Comparison of ENCODE assay signal across 8 cellular contexts in genomic region chr11:73154178-73154577, GRCh38. TPM values are rescaled to one million over a fixed set of nuclear protein-coding genes. Genes with fewer than 3 reads are reported as not detected.
DNase-seq lines count a peak whose midpoint lies in the region; ATAC-seq, FAIRE-seq and TF ChIP-seq lines count a peak whose summit lies in the region.

No MANE protein-coding gene starts in this region.

- in situ Hi-C loops in HepG2 (cut with HindIII; ENCODE audit: extremely low pct_ligation_motif_present, low pct_unique_long_range_greater_than_20kb): no loop called here

- POLR2A ChIA-PET in HepG2 (lab: Yijun Ruan, JAX): interaction anchor here (4.0 kb wide), 1 partner anchor 11 kb away, joined by 30 read pairs; the partner anchor contains the start of gene FCHSD2

- H3K4me3 ChIP-seq in right lobe of liver (no peak overlapping the region), HepG2 (replicated peaks in 1 of 3; ENCODE audit: insufficient read depth in 1 of 3, low read depth in 2 of 3, low read length in 3 of 3) (no peak overlapping the region), lung (no peak overlapping the region), smooth muscle cell (no peak overlapping the region)

- no peaks in the 10 kb centered on the region for H4K20me1 ChIP-seq in HepG2 (ENCODE audit: insufficient read depth, low read length)
- H4K20me1 ChIP-seq in smooth muscle cell (ENCODE audit: low read depth): no peaks in the 10 kb centered on the region

- H3K9me3 Mint-ChIP-seq in T-helper 1 cell treated with Interleukin-12 subunit alpha and Interleukin-12 subunit beta and Interleukin-4 antibody, amounts not matched to agents 30 μg/mL and 1 μg/mL, for 36 hours: no peaks in the 10 kb centered on the region

- H3F3A ChIP-seq in smooth muscle cell (ENCODE audit: low read depth): peaks cover 13% of the 10 kb centered on the region

- no TSS peak for BruUV-seq in HepG2 (replicated peaks; lab: Mats Ljungman, UMichigan)

- H3K36me3 ChIP-seq in right lobe of liver (no peaks in the 10 kb centered on the region), HepG2 (replicated peaks in 1 of 2; ENCODE audit: control insufficient read depth in 1 of 2, insufficient read depth in 2 of 2, low read length in 2 of 2) (no peaks in the 10 kb centered on the region), lung (ENCODE audit: control insufficient read depth in 2 of 2, insufficient read depth in 2 of 2, low read length in 2 of 2) (no peaks in the 10 kb centered on the region), smooth muscle cell (ENCODE audit: low read depth) (no peaks in the 10 kb centered on the region)

- 50% methylated on average over 2 of the region's 3 CpGs for WGBS in right lobe of liver (ENCODE audit: insufficient coverage, low coverage, low lambda C conversion rate, missing lambda C conversion rate)
- 94% methylated on average over 2 of the region's 3 CpGs for WGBS in HepG2 (ENCODE audit: low lambda C conversion rate)
- 38 to 57% methylated on average over 3 of the region's 3 CpGs for WGBS in lung, 2 donors
- WGBS in smooth muscle cell (ENCODE audit: low lambda C conversion rate): 90% methylated on average over 3 of the region's 3 CpGs

- peaks cover 74% of the 10 kb centered on the region for H3K4me1 Mint-ChIP-seq in T-helper 1 cell treated with Interleukin-12 subunit alpha and Interleukin-12 subunit beta and Interleukin-4 antibody, amounts not matched to agents 30 μg/mL and 1 μg/mL, for 36 hours (ENCODE audit: low read depth)

- ATAC-seq in right lobe of liver: peak; percentile 47 to 69 (median 59)
- ATAC-seq in HepG2: no peak
- peak; percentile 33 for ATAC-seq in HG03060 (IDR thresholded peaks at IDR 0.05; ENCODE audit: low read depth, unreplicated experiment)
- ATAC-seq in lung (ENCODE audit: insufficient read depth, low FRiP score): no peak

- no peak for DNase-seq in right lobe of liver
- no peak for DNase-seq in HepG2 (ENCODE audit: low spot score)
- no peak for DNase-seq in lung (ENCODE audit: low spot score)
- no peak for DNase-seq in DMS153 (lab: John Stamatoyannopoulos, UW)
- DNase-seq in smooth muscle cell (lab: John Stamatoyannopoulos, UW; ENCODE audit: unreplicated experiment): no peak
- no peak for DNase-seq in frontal cortex (ENCODE audit: low spot score in 2 of 2)

- no peaks in the 10 kb centered on the region for H3K27me3 ChIP-seq in right lobe of liver
- no peaks in the 10 kb centered on the region for H3K27me3 ChIP-seq in HepG2 (ENCODE audit: control insufficient read depth in 1 of 2, insufficient read depth in 2 of 2, low read length in 2 of 2)
- H3K27me3 ChIP-seq in lung (ENCODE audit: control insufficient read depth, insufficient read depth): no peaks in the 10 kb centered on the region
- H3K27me3 ChIP-seq in smooth muscle cell (ENCODE audit: low read depth): no peaks in the 10 kb centered on the region

- H2AFZ ChIP-seq in HepG2 (ENCODE audit: low read length) (no peak overlapping the region), smooth muscle cell (ENCODE audit: low read depth) (no peak overlapping the region)

- CTCF ChIA-PET in HepG2 (lab: Yijun Ruan, JAX; ENCODE audit: low intra/inter-chr PET ratio, low total read pairs): no interaction called here

- peak overlapping the region; percentile 87 for H3K27ac Mint-ChIP-seq in T-helper 1 cell treated with Interleukin-12 subunit alpha and Interleukin-12 subunit beta and Interleukin-4 antibody, amounts not matched to agents 30 μg/mL and 1 μg/mL, for 36 hours

- H3K4me3 Mint-ChIP-seq in T-helper 1 cell treated with Interleukin-12 subunit alpha and Interleukin-12 subunit beta and Interleukin-4 antibody, amounts not matched to agents 30 μg/mL and 1 μg/mL, for 36 hours: peak overlapping the region; percentile 30

- H3K79me2 ChIP-seq in HepG2 (ENCODE audit: insufficient read depth, low read length) (no peaks in the 10 kb centered on the region), smooth muscle cell (ENCODE audit: low read depth) (no peaks in the 10 kb centered on the region)

- H3K4me2 ChIP-seq in HepG2 (ENCODE audit: low read depth, low read length): no peak overlapping the region
- H3K4me2 ChIP-seq in smooth muscle cell: no peak overlapping the region

- H3K27ac ChIP-seq in right lobe of liver: peak overlapping the region in 1 of 3 donors; percentile 29
- no peak overlapping the region for H3K27ac ChIP-seq in HepG2 (ENCODE audit: extremely low read length, insufficient read depth, low read length)
- peak overlapping the region; percentile 6 to 61 for H3K27ac ChIP-seq in lung (ENCODE audit: low read depth in 1 of 2, low read length in 1 of 2)
- no peak overlapping the region for H3K27ac ChIP-seq in smooth muscle cell (ENCODE audit: low read depth)

- intact Hi-C loops in right lobe of liver (cut with DNase I) (no loop called here), HepG2 (cut with micrococcal nuclease; ENCODE audit: unreplicated experiment) (no loop called here)

- TF ChIP-seq EP300 in HepG2 (IDR thresholded peaks at IDR 0.05; ENCODE audit: low read depth in 2 of 2, low read length in 2 of 2): no peak
- TF ChIP-seq EP300 in HepG2 (CRISPR knock-in tag; IDR thresholded peaks at IDR 0.05; ENCODE audit: borderline replicate concordance): no peak

- H3K27me3 Mint-ChIP-seq in T-helper 1 cell treated with Interleukin-12 subunit alpha and Interleukin-12 subunit beta and Interleukin-4 antibody, amounts not matched to agents 30 μg/mL and 1 μg/mL, for 36 hours (ENCODE audit: low read depth): no peaks in the 10 kb centered on the region

- TF ChIP-seq POLR2A in right lobe of liver (IDR thresholded peaks at IDR 0.05) (no peak), HepG2 (IDR thresholded peaks at IDR 0.05; ENCODE audit: insufficient read depth in 1 of 2, low read depth in 2 of 2, low read length in 2 of 2) (no peak)

- TF ChIP-seq CTCF in right lobe of liver (IDR thresholded peaks at IDR 0.05) (no peak), HepG2 (CRISPR knock-in tag; IDR thresholded peaks at IDR 0.05) (no peak), lung (IDR thresholded peaks at IDR 0.05; ENCODE audit: control extremely low read depth, extremely low read depth) (no peak), smooth muscle cell (IDR thresholded peaks at IDR 0.05; ENCODE audit: borderline replicate concordance, insufficient read depth, poor library complexity, severe bottlenecking) (no peak)

- no peak for TF ChIP-seq RAD21 in HepG2 (CRISPR knock-in tag; IDR thresholded peaks at IDR 0.05)

- no peaks in the 10 kb centered on the region for H3K9me3 ChIP-seq in right lobe of liver
- no peaks in the 10 kb centered on the region for H3K9me3 ChIP-seq in HepG2 (ENCODE audit: low read length)
- no peaks in the 10 kb centered on the region for H3K9me3 ChIP-seq in lung (ENCODE audit: control insufficient read depth in 2 of 2, insufficient read depth in 1 of 2, low read length in 1 of 2)
- no peaks in the 10 kb centered on the region for H3K9me3 ChIP-seq in smooth muscle cell (replicated peaks; ENCODE audit: low read depth)

- no peak overlapping the region for H3K9ac ChIP-seq in HepG2 (ENCODE audit: insufficient read depth, low read depth, low read length)
- no peak overlapping the region for H3K9ac ChIP-seq in smooth muscle cell (ENCODE audit: low read depth)

- FAIRE-seq in HepG2 (lab: Jason Lieb, UNC) (no peak), frontal cortex (lab: Jason Lieb, UNC) (no peak)

- H3K4me1 ChIP-seq in right lobe of liver (peaks cover 0 to 26% (median 0%) of the 10 kb centered on the region in 4 donors), HepG2 (ENCODE audit: insufficient read depth, low read length) (peaks cover 99% of the 10 kb centered on the region), lung (ENCODE audit: control insufficient read depth in 2 of 2, insufficient read depth in 2 of 2, low read length in 2 of 2) (peaks cover 10 to 15% of the 10 kb centered on the region in 2 donors), smooth muscle cell (ENCODE audit: low read depth) (peaks cover 21% of the 10 kb centered on the region)

- H3K36me3 Mint-ChIP-seq in T-helper 1 cell treated with Interleukin-12 subunit alpha and Interleukin-12 subunit beta and Interleukin-4 antibody, amounts not matched to agents 30 μg/mL and 1 μg/mL, for 36 hours (ENCODE audit: low read depth): no peaks in the 10 kb centered on the region

TF ChIP-seq in HepG2, 621 proteins besides CTCF, POLR2A, EP300 and RAD21 (continues in another document):
- no peak for TF ChIP-seq RFXANK (CRISPR knock-in tag; IDR thresholded peaks at IDR 0.05)
- no peak for TF ChIP-seq CHD4 (IDR thresholded peaks at IDR 0.05; ENCODE audit: borderline replicate concordance, low read length)
- no peak for TF ChIP-seq ZBTB7A (CRISPR knock-in tag; IDR thresholded peaks at IDR 0.05)

RNA-seq across cellular contexts. Expression of gene FCHSD2, which starts 12.1 kb away (rescaled TPM):
- total RNA-seq in right lobe of liver (10 to 100 TPM; 10.8 to 25.9 (median 17.8) TPM), HepG2 (2016; rRNA removed; fragmentation: Illumina TruSeq; extraction: Trizol) (20.5 and 23.6 TPM in 2 replicates), lung (10 to 100 TPM; 41.0 to 41.6 TPM), smooth muscle cell (14.6 and 18.3 TPM in 2 replicates), frontal cortex (57.9 TPM)
- 36.4 and 45.6 TPM in 2 replicates for total RNA-seq in HepG2 (2016; cell fraction: cytosol; rRNA removed; fragmentation: Illumina TruSeq; extraction: Trizol; ENCODE audit: low read depth)
- total RNA-seq in HepG2 (2016; cell fraction: insoluble cytoplasmic fraction; rRNA removed; fragmentation: Illumina TruSeq; extraction: Trizol): 17.9 and 25.0 TPM in 2 replicates
- total RNA-seq in HepG2 (2016; cell fraction: membrane; rRNA removed; fragmentation: Illumina TruSeq; extraction: Trizol): 23.5 and 26.3 TPM in 2 replicates
- total RNA-seq in HepG2 (2016; cell fraction: nucleus; rRNA removed; fragmentation: Illumina TruSeq; extraction: Trizol): 28.1 and 35.4 TPM in 2 replicates
- polyA plus RNA-seq in HepG2 (2011; rRNA removed) (24.6 and 24.8 TPM in 2 replicates), lung (10 to 100 TPM; 14.7 to 24.2 TPM), smooth muscle cell (18.8 and 24.3 TPM in 2 replicates)
- 14.0 and 18.1 TPM in 2 replicates for polyA plus RNA-seq in HepG2 (2011; cell fraction: cytosol; rRNA removed)
- 32.8 and 33.0 TPM in 2 replicates for polyA plus RNA-seq in HepG2 (2011; cell fraction: nucleus; rRNA removed)
- polyA plus RNA-seq in HepG2 (2012): 20.0 and 26.1 TPM in 2 replicates
- polyA plus RNA-seq in HepG2 (2016; cell fraction: cytosol; fragmentation: Illumina TruSeq; extraction: Trizol; ENCODE audit: low read depth): 8.8 and 9.5 TPM in 2 replicates
- polyA plus RNA-seq in HepG2 (2016; cell fraction: insoluble cytoplasmic fraction; fragmentation: Illumina TruSeq; extraction: Trizol; ENCODE audit: low read depth): 27.6 and 28.5 TPM in 2 replicates
- polyA plus RNA-seq in HepG2 (2016; cell fraction: membrane; fragmentation: Illumina TruSeq; extraction: Trizol; ENCODE audit: low read depth): 18.7 and 19.6 TPM in 2 replicates
- polyA plus RNA-seq in HepG2 (2016; cell fraction: nucleus; fragmentation: Illumina TruSeq; extraction: Trizol; ENCODE audit: insufficient read depth, low read depth): 50.7 and 53.8 TPM in 2 replicates
- polyA minus RNA-seq in HepG2 (2011; rRNA and poly(A)+ RNA removed; ENCODE audit: low replicate concordance): 9.0 and 22.4 TPM in 2 replicates
- 21.3 and 25.2 TPM in 2 replicates for polyA minus RNA-seq in HepG2 (2011; cell fraction: cytosol; rRNA and poly(A)+ RNA removed)
- 51.1 and 62.9 TPM in 2 replicates for polyA minus RNA-seq in HepG2 (2011; cell fraction: nucleus; rRNA and poly(A)+ RNA removed)

Comparison
In these comparisons a context has a peak if more than half of its experiments do, and no peak if none do; other contexts are left out.
1. ATAC-seq: peak in right lobe of liver (4 of 4) and HG03060 (single experiment); none in HepG2 (single experiment) and lung (single experiment).
2. H3K27ac ChIP-seq: peak in lung (2 of 2); none in HepG2 (single experiment) and smooth muscle cell (single experiment).